ENCODE assay signal across 8 cellular contexts in genomic region chr1:25997759-25998074, GRCh38. TPM values are rescaled to one million over a fixed set of nuclear protein-coding genes. Genes with fewer than 3 reads are reported as not detected.
DNase-seq lines count a peak whose midpoint lies in the region; ATAC-seq and TF ChIP-seq lines count a peak whose summit lies in the region.

Gene PAFAH2, minus strand, starts transcription at chr1:25998063. Its CDS starts 7,247 bp downstream, at chr1:25990816.

- intact Hi-C loops in HCT116 (cut with micrococcal nuclease), result loop anchor here (1.0 to 10.0 kb wide), 4 partner anchors 102 to 453 kb away; partner anchors contain the start of genes LDLRAP1 and MTFR1L
- intact Hi-C loops in Right ventricle myocardium inferior (cut with DNase I), result loop anchor here (1.0 to 5.0 kb wide), 3 partner anchors 102 to 175 kb away; no protein-coding TSS in a partner anchor

- ATAC-seq in HCT116, result peak; percentile 45; the same call in 1 of the 2 replicates
- ATAC-seq in Right ventricle myocardium inferior, result peak; percentile 20

- no peaks in the 10 kb centered on the region for H3K27me3 Mint-ChIP-seq in T-helper 2 cell treated with Interferon-gamma antibody and Interleukin-4, amounts not matched to agents 5 μg/mL and 100 μg/mL, for 36 hours (ENCODE audit: low read depth)

- H3K36me3 ChIP-seq in HCT116 (ENCODE audit: control insufficient read depth in 1 of 2, insufficient read depth in 2 of 2, low read length in 2 of 2), result no peaks in the 10 kb centered on the region

- peak; percentile 46 for TF ChIP-seq POLR2A in HCT116 (IDR thresholded peaks at IDR 0.05; ENCODE audit: borderline replicate concordance, extremely low read depth, insufficient read depth, insufficient read length)

- H3K9me3 Mint-ChIP-seq in T-helper 2 cell treated with Interferon-gamma antibody and Interleukin-4, amounts not matched to agents 5 μg/mL and 100 μg/mL, for 36 hours, result no peaks in the 10 kb centered on the region

- H3K4me1 ChIP-seq in HCT116 (ENCODE audit: control insufficient read depth in 1 of 2, insufficient read depth in 2 of 2, low read length in 2 of 2), result peaks cover 9 to 20% of the 10 kb centered on the region in 2 experiments; a peak in 3 of 4 replicates

- CTCF ChIA-PET in AG04449 (lab: Yijun Ruan, JAX) (interaction anchor here (0.6 to 12.5 kb wide), 27 partner anchors 9 to 200 kb away, joined by 3 to 609 read pairs (median 4); partner anchors contain the start of genes PAQR7 and STMN1), HCT116 (lab: Charles Lee) (interaction anchor here (0.6 to 3.7 kb wide), 12 partner anchors 9 to 200 kb away, joined by 3 to 47 read pairs (median 4); no protein-coding TSS in a partner anchor)

- TF ChIP-seq RAD21 in HCT116 (IDR thresholded peaks at IDR 0.05; ENCODE audit: low read depth), result no peak

- peak within 1 kb of the TSS; percentile 94 for H3K4me2 ChIP-seq in HCT116 (ENCODE audit: low read length)

- POLR2A ChIA-PET in AG04449 (lab: Yijun Ruan, JAX), result interaction anchor here (0.5 to 2.1 kb wide), 4 partner anchors 32 to 107 kb away, joined by 4 to 14 read pairs (median 4); no protein-coding TSS in a partner anchor
- POLR2A ChIA-PET in HCT116 (lab: Charles Lee), result interaction anchor here (0.5 to 1.7 kb wide), 9 partner anchors 10 to 178 kb away, joined by 3 to 12 read pairs (median 4); partner anchors contain the start of gene MTFR1L

- TF ChIP-seq CTCF in AG04449 (IDR thresholded peaks at IDR 0.05; ENCODE audit: insufficient read depth, low read length, missing control alignments), result no peak
- no peak for TF ChIP-seq CTCF in HCT116 (IDR thresholded peaks at IDR 0.05 in 2 of 3, conservative IDR thresholded peaks at IDR 0.05 in 1 of 3; ENCODE audit: borderline replicate concordance in 1 of 3, insufficient read depth in 1 of 3, low read depth in 2 of 3, low read length in 2 of 3)
- TF ChIP-seq CTCF in retinal pigment epithelial cell (conservative IDR thresholded peaks at IDR 0.05; ENCODE audit: low read depth, low read length), result no peak

- H4K20me1 ChIP-seq in HCT116 (ENCODE audit: insufficient read depth), result no peaks in the 10 kb centered on the region

- no peaks in the 10 kb centered on the region for H3K9me2 ChIP-seq in HCT116 (ENCODE audit: insufficient read depth)

- peak within 1 kb of the TSS; percentile 92 for H3K27ac Mint-ChIP-seq in T-helper 2 cell treated with Interferon-gamma antibody and Interleukin-4, amounts not matched to agents 5 μg/mL and 100 μg/mL, for 36 hours

- H3K27me3 ChIP-seq in HCT116 (ENCODE audit: insufficient read depth, low read length), result no peaks in the 10 kb centered on the region

- peak within 1 kb of the TSS; percentile 65 for H3K27ac ChIP-seq in HCT116 (ENCODE audit: low read depth, low read length)

- peak within 1 kb of the TSS; percentile 93 for H2AFZ ChIP-seq in HCT116 (ENCODE audit: low read depth, low read length, poor library complexity, severe bottlenecking)

- peak within 1 kb of the TSS; percentile 67 for H3K4me3 ChIP-seq in AG04449 (ENCODE audit: low read depth, low read length)
- H3K4me3 ChIP-seq in HCT116 (replicated peaks in 1 of 2; ENCODE audit: low read depth in 1 of 2, low read length in 2 of 2), result peak within 1 kb of the TSS; percentile 89 to 95
- H3K4me3 ChIP-seq in retinal pigment epithelial cell (ENCODE audit: low read length), result peak within 1 kb of the TSS; percentile 86

- no TSS peak for BruUV-seq in HCT116 (replicated peaks; lab: Mats Ljungman, UMichigan)

- H3K9me3 ChIP-seq in HCT116 (ENCODE audit: control insufficient read depth in 1 of 2, insufficient read depth in 1 of 2, low read depth in 1 of 2, low read length in 2 of 2), result no peaks in the 10 kb centered on the region

- H3K79me2 ChIP-seq in HCT116 (ENCODE audit: insufficient read depth, low read length), result peaks cover 9% of the 10 kb centered on the region; the same call in 1 of the 2 replicates

- H3K4me3 Mint-ChIP-seq in T-helper 2 cell treated with Interferon-gamma antibody and Interleukin-4, amounts not matched to agents 5 μg/mL and 100 μg/mL, for 36 hours, result peak within 1 kb of the TSS; percentile 98

- peaks cover 33% of the 10 kb centered on the region for H3K4me1 Mint-ChIP-seq in T-helper 2 cell treated with Interferon-gamma antibody and Interleukin-4, amounts not matched to agents 5 μg/mL and 100 μg/mL, for 36 hours (ENCODE audit: low read depth)

- RAD21 ChIA-PET in HCT116 (lab: Charles Lee; ENCODE audit: low non-redundant PET in 1 of 2, low total read pairs in 2 of 2, uncharacterized antibody in 2 of 2, unreplicated experiment in 2 of 2), result interaction anchor here (0.6 to 1.9 kb wide), 4 partner anchors 30 to 106 kb away, joined by 3 to 12 read pairs (median 6); no protein-coding TSS in a partner anchor

- DNase-seq in AG04449 (ENCODE audit: low read depth, low spot score) (no peak), HCT116 (ENCODE audit: low read depth, low spot score) (no peak), Right ventricle myocardium inferior (ENCODE audit: missing footprints) (no peak), retinal pigment epithelial cell (ENCODE audit: low read depth) (no peak), NCI-H524 (lab: John Stamatoyannopoulos, UW) (no peak)
- DNase-seq in T-helper 2 cell treated with Interferon-gamma antibody and Interleukin-4, amounts not matched to agents 5 μg/mL and 100 μg/mL, for 36 hours (ENCODE audit: low spot score), result no peak
- DNase-seq in central memory CD4-positive, alpha-beta T cell, result no peak
- no peak for DNase-seq in effector CD8-positive, alpha-beta T cell (lab: John Stamatoyannopoulos, UW)

- peaks cover 2% of the 10 kb centered on the region for H3K36me3 Mint-ChIP-seq in T-helper 2 cell treated with Interferon-gamma antibody and Interleukin-4, amounts not matched to agents 5 μg/mL and 100 μg/mL, for 36 hours (ENCODE audit: low read depth)

- H3K9ac ChIP-seq in HCT116 (ENCODE audit: low read length), result peak within 1 kb of the TSS; percentile 78

TF ChIP-seq in HCT116, 20 proteins besides CTCF, POLR2A, EP300 and RAD21:
- no peak for TF ChIP-seq YY1 (IDR thresholded peaks at IDR 0.05; ENCODE audit: extremely low read depth, insufficient replicate concordance, low read depth, low read length)
- peak; percentile 89 for TF ChIP-seq POLR2AphosphoS5 (IDR thresholded peaks at IDR 0.05; ENCODE audit: low read depth, low read length)
- TF ChIP-seq REST (IDR thresholded peaks at IDR 0.05; ENCODE audit: low read depth), result no peak
- TF ChIP-seq SP1 (IDR thresholded peaks at IDR 0.05; ENCODE audit: low read depth), result no peak
- TF ChIP-seq ZFX (IDR thresholded peaks at IDR 0.05), result no peak
- no peak for TF ChIP-seq EGR1 (IDR thresholded peaks at IDR 0.05; ENCODE audit: low read depth)
- TF ChIP-seq ZNF274 (IDR thresholded peaks at IDR 0.05; ENCODE audit: low read depth, low read length), result no peak
- no peak for TF ChIP-seq EZH2phosphoT487 (IDR thresholded peaks at IDR 0.05; ENCODE audit: borderline replicate concordance)
- no peak for TF ChIP-seq MAX (IDR thresholded peaks at IDR 0.05)

RNA-seq across cellular contexts. Expression of gene PAFAH2, which starts in this region (rescaled TPM):
- total RNA-seq in HCT116 (2021; ENCODE audit: unreplicated experiment) (13.0 TPM), Right ventricle myocardium inferior (9.7 TPM)
- 6.4 and 9.8 TPM in 2 replicates for polyA plus RNA-seq in HCT116 (2012)
